In the genomic region with DNA sequence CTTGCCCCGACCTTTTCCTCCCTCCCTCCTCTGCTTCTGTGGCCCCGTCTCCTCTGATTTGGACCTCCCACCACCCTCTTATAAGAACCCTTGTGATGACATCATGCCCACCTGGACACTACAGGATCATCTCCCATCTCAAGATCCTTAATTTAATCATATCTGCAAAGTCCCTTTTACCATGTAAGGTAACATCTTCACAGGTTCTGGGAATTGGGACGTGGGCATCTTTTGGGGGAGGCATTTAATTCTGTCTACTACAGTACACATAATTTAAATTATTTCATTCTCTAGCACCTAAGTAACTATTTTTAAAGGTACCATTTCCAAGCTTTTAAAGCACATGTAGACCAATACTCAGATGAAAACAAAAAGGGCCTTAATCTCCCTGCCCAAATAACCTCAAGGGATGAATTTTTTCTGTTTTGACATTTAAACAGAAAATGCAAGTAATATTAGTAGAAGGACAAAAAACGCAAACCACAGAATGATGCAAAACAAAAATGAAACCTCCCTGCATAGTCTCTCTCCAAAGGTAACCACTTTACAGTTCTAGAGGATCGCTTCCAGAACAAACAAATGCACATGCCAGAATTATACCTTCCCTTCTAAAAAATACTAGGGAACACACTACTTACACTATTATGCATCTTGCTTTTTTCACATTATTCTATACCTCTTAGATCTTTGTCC, we compare ENCODE assay signal across 18 cellular contexts.
DNase-seq lines count a peak whose midpoint lies in the region; ATAC-seq and TF ChIP-seq lines count a peak whose summit lies in the region.
"Had no signal": no experiment of that assay in that cellular context is flagged by ENCODE, and none has a peak within 500 bp of the region (broad histone marks: within the 10 kb centered on the region; RNA-seq: fewer than 3 reads in every experiment).

No MANE protein-coding gene starts in this region.

- H3K9me3 Mint-ChIP-seq in stimulated activated effector memory CD8-positive, alpha-beta T cell treated with anti-CD3 and anti-CD28 coated beads, Interleukin-12 subunit alpha, Interleukin-12 subunit beta, amount 100 ng/mL, for 72 hours: no peaks in the 10 kb centered on the region
- H3K9me3 Mint-ChIP-seq in activated T-cell treated with anti-CD3 and anti-CD28 coated beads, Interleukin-2, amount 50 U/mL, for 24 hours: no peaks in the 10 kb centered on the region

- no peak overlapping the region for H3K4me3 Mint-ChIP-seq in stimulated activated effector memory CD8-positive, alpha-beta T cell treated with anti-CD3 and anti-CD28 coated beads, Interleukin-12 subunit alpha, Interleukin-12 subunit beta, amount 100 ng/mL, for 72 hours
- H3K4me3 Mint-ChIP-seq in activated T-cell treated with anti-CD3 and anti-CD28 coated beads, Interleukin-2, amount 50 U/mL, for 24 hours: no peak overlapping the region
- H3K4me3 Mint-ChIP-seq: HFFc6 had no signal

- no peaks in the 10 kb centered on the region for H3K4me1 Mint-ChIP-seq in stimulated activated effector memory CD8-positive, alpha-beta T cell treated with anti-CD3 and anti-CD28 coated beads, Interleukin-12 subunit alpha, Interleukin-12 subunit beta, amount 100 ng/mL, for 72 hours
- peaks cover 2% of the 10 kb centered on the region for H3K4me1 Mint-ChIP-seq in activated T-cell treated with anti-CD3 and anti-CD28 coated beads, Interleukin-2, amount 50 U/mL, for 24 hours (ENCODE audit: low read depth)

- DNase-seq in NCI-H82 (lab: John Stamatoyannopoulos, UW) (peak; percentile 24), NCI-H82 treated with DMSO at 0.1 percent for 48 hours (lab: John Stamatoyannopoulos, UW; ENCODE audit: unreplicated experiment) (no peak), NCI-H2171 treated with DMSO at 0.1 percent for 48 hours (lab: John Stamatoyannopoulos, UW) (no peak), BE2C (no peak)
- no peak for DNase-seq in stimulated activated effector memory CD8-positive, alpha-beta T cell treated with anti-CD3 and anti-CD28 coated beads, Interleukin-12 subunit alpha, Interleukin-12 subunit beta, amount 100 ng/mL, for 72 hours (ENCODE audit: low spot score in 2 of 2)
- no peak for DNase-seq in activated T-cell treated with anti-CD3 and anti-CD28 coated beads, Interleukin-2, amount 50 U/mL, for 24 hours
- DNase-seq: activated CD4-positive, CD25-positive, alpha-beta regulatory T cell treated with anti-CD3 and anti-CD28 coated beads, Interleukin-2, amount 50 U/mL, for 72 hours; amniotic stem cell; erythroblast; heart left ventricle; HFFc6; NCI-H345; PC-3; spleen had no signal

- H3K27ac Mint-ChIP-seq in stimulated activated effector memory CD8-positive, alpha-beta T cell treated with anti-CD3 and anti-CD28 coated beads, Interleukin-12 subunit alpha, Interleukin-12 subunit beta, amount 100 ng/mL, for 72 hours: no peak overlapping the region
- H3K27ac Mint-ChIP-seq in activated T-cell treated with anti-CD3 and anti-CD28 coated beads, Interleukin-2, amount 50 U/mL, for 24 hours: no peak overlapping the region
- H3K27ac Mint-ChIP-seq: HFFc6 had no signal

- no peaks in the 10 kb centered on the region for H3K36me3 ChIP-seq in BE2C
- H3K36me3 ChIP-seq: heart left ventricle, spleen, suprapubic skin had no signal

- no peak overlapping the region for H3K4me3 ChIP-seq in BE2C (ENCODE audit: low read depth, low read length)
- H3K4me3 ChIP-seq: heart left ventricle, spleen, suprapubic skin had no signal

- H3K27me3 ChIP-seq in BE2C: peaks cover 5% of the 10 kb centered on the region
- H3K27me3 ChIP-seq: suprapubic skin had no signal

- ATAC-seq in GM21529 (IDR thresholded peaks at IDR 0.05; ENCODE audit: unreplicated experiment): peak; percentile 76
- ATAC-seq in HG03135 (IDR thresholded peaks at IDR 0.05; ENCODE audit: unreplicated experiment): peak; percentile 62
- peak; percentile 34 for ATAC-seq in stimulated activated effector memory CD8-positive, alpha-beta T cell treated with anti-CD3 and anti-CD28 coated beads, Interleukin-12 subunit alpha, Interleukin-12 subunit beta, amount 100 ng/mL, for 72 hours
- ATAC-seq: heart left ventricle, PC-3 had no signal

- no peaks in the 10 kb centered on the region for H3K4me1 ChIP-seq in BE2C
- H3K4me1 ChIP-seq: heart left ventricle, parathyroid adenoma, spleen, suprapubic skin had no signal

- no peaks in the 10 kb centered on the region for H3K9me3 ChIP-seq in BE2C
- H3K9me3 ChIP-seq: heart left ventricle, spleen, suprapubic skin had no signal

- H3K27me3 Mint-ChIP-seq in activated T-cell treated with anti-CD3 and anti-CD28 coated beads, Interleukin-2, amount 50 U/mL, for 24 hours: peaks cover 14% of the 10 kb centered on the region

- H3K36me3 Mint-ChIP-seq in stimulated activated effector memory CD8-positive, alpha-beta T cell treated with anti-CD3 and anti-CD28 coated beads, Interleukin-12 subunit alpha, Interleukin-12 subunit beta, amount 100 ng/mL, for 72 hours: no peaks in the 10 kb centered on the region
- H3K36me3 Mint-ChIP-seq in activated T-cell treated with anti-CD3 and anti-CD28 coated beads, Interleukin-2, amount 50 U/mL, for 24 hours (ENCODE audit: low read depth): no peaks in the 10 kb centered on the region

- no peak for TF ChIP-seq CTCF in BE2C (IDR thresholded peaks at IDR 0.05; ENCODE audit: low read depth, low read length)
